In the genomic region with DNA sequence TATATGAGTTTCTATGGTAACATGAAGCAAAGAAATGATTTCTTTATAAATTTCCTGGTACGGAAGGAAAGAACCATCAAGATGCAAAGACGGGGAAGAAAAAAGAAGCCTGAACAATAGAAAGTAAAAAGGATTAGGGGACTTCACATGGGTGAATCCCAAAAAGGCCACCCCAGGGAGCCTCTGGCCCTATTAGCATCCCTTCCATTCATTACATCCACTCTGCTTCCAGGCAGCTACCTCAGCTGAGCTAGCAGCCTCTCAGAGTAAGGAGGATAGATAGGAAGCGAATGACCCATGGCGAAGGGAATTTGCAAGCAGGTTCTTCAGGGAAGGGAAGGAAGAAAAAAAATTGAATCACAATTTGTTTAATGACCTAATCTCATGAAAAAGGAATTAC, we compare ENCODE assay signal across 24 cellular contexts.
"Had no signal": no experiment of that assay in that cellular context is flagged by ENCODE, and none has a peak within 500 bp of the region (broad histone marks: within the 10 kb centered on the region; RNA-seq: fewer than 3 reads in every experiment).

No MANE protein-coding gene starts in this region.

- H3K36me3 Mint-ChIP-seq: activated naive CD4-positive, alpha-beta T cell treated with anti-CD3 and anti-CD28 coated beads, Interleukin-2, amount 50 U/mL, for 24 hours; immature natural killer cell; stimulated activated naive B cell treated with anti-CD40 and anti-IgM and Interleukin-4, amounts not matched to agents 10 μg/mL and 1 μg/mL and 100 μg/mL, for 72 hours; type B pancreatic cell had no signal

- H3K4me1 Mint-ChIP-seq: activated naive CD4-positive, alpha-beta T cell treated with anti-CD3 and anti-CD28 coated beads, Interleukin-2, amount 50 U/mL, for 24 hours; immature natural killer cell; mesothelial cell of epicardium; naive thymus-derived CD8-positive, alpha-beta T cell; stimulated activated naive B cell treated with anti-CD40 and anti-IgM and Interleukin-4, amounts not matched to agents 10 μg/mL and 1 μg/mL and 100 μg/mL, for 72 hours had no signal

- H3K4me3 Mint-ChIP-seq: activated CD8-positive, alpha-beta T cell treated with anti-CD3 and anti-CD28 coated beads, Interleukin-2, amount 10 ng/mL, durations not matched to agents 7 days and 5 days; activated naive CD4-positive, alpha-beta T cell treated with anti-CD3 and anti-CD28 coated beads, Interleukin-2, amount 50 U/mL, for 24 hours; immature natural killer cell; mesothelial cell of epicardium; naive thymus-derived CD8-positive, alpha-beta T cell; stimulated activated naive B cell treated with anti-CD40 and anti-IgM and Interleukin-4, amounts not matched to agents 10 μg/mL and 1 μg/mL and 100 μg/mL, for 72 hours; type B pancreatic cell had no signal

- H3K27me3 ChIP-seq: brain microvascular endothelial cell, left lung, neutrophil, ovary, vagina had no signal

- ATAC-seq: activated CD8-positive, alpha-beta T cell treated with anti-CD3 and anti-CD28 coated beads, Interleukin-2, amount 10 ng/mL, durations not matched to agents 7 days and 5 days; heart right ventricle; left lung; naive thymus-derived CD8-positive, alpha-beta T cell; stimulated activated naive B cell treated with anti-CD40 and anti-IgM and Interleukin-4, amounts not matched to agents 10 μg/mL and 1 μg/mL and 100 μg/mL, for 72 hours had no signal

- H3K9me3 ChIP-seq: neutrophil, ovary, prostate gland, thoracic aorta, vagina had no signal

- H3K27ac ChIP-seq: brain microvascular endothelial cell, heart right ventricle, left lung, neutrophil, ovary, prostate gland, thoracic aorta, vagina, WERI-Rb-1 had no signal

- H3K4me1 ChIP-seq: heart right ventricle, left lung, prostate gland, vagina had no signal

- H3K36me3 ChIP-seq: brain microvascular endothelial cell, heart right ventricle, left lung, neutrophil, ovary, prostate gland, thoracic aorta, vagina had no signal

- H3K27me3 Mint-ChIP-seq: activated naive CD4-positive, alpha-beta T cell treated with anti-CD3 and anti-CD28 coated beads, Interleukin-2, amount 50 U/mL, for 24 hours; stimulated activated naive B cell treated with anti-CD40 and anti-IgM and Interleukin-4, amounts not matched to agents 10 μg/mL and 1 μg/mL and 100 μg/mL, for 72 hours; type B pancreatic cell had no signal

- DNase-seq: activated CD4-positive, alpha-beta T cell treated with anti-CD3 and anti-CD28 coated beads for 1 hour; activated CD4-positive, alpha-beta T cell treated with anti-CD3 and anti-CD28 coated beads, Interleukin-2, amount 50 U/mL, for 1 hour; activated CD8-positive, alpha-beta T cell treated with anti-CD3 and anti-CD28 coated beads, Interleukin-2, amount 10 ng/mL, durations not matched to agents 7 days and 5 days; activated gamma-delta T cell treated with Interleukin-2 at 50 U/mL for 16 hours; aorta; brain microvascular endothelial cell; caudate nucleus; heart right ventricle; immature natural killer cell; left lung; naive thymus-derived CD8-positive, alpha-beta T cell; ovary; stimulated activated CD4-positive, alpha-beta T cell treated with anti-CD3 and anti-CD28 coated beads, Interleukin-2, amount 100 ng/mL, for 48 hours; stimulated activated CD8-positive, alpha-beta memory T cell treated with anti-CD3 and anti-CD28 coated beads, Interleukin-4, amount 100 ng/mL, for 48 hours; stimulated activated naive B cell treated with anti-CD40 and anti-IgM and Interleukin-4, amounts not matched to agents 10 μg/mL and 1 μg/mL and 100 μg/mL, for 72 hours; WERI-Rb-1 had no signal

- H3K4me3 ChIP-seq: heart right ventricle, left lung, lung, ovary, prostate gland, thoracic aorta, vagina had no signal

- H3K27ac Mint-ChIP-seq: activated CD8-positive, alpha-beta T cell treated with anti-CD3 and anti-CD28 coated beads, Interleukin-2, amount 10 ng/mL, durations not matched to agents 7 days and 5 days; activated naive CD4-positive, alpha-beta T cell treated with anti-CD3 and anti-CD28 coated beads, Interleukin-2, amount 50 U/mL, for 24 hours; immature natural killer cell; mesothelial cell of epicardium; stimulated activated naive B cell treated with anti-CD40 and anti-IgM and Interleukin-4, amounts not matched to agents 10 μg/mL and 1 μg/mL and 100 μg/mL, for 72 hours; type B pancreatic cell had no signal
